In the genomic region with DNA sequence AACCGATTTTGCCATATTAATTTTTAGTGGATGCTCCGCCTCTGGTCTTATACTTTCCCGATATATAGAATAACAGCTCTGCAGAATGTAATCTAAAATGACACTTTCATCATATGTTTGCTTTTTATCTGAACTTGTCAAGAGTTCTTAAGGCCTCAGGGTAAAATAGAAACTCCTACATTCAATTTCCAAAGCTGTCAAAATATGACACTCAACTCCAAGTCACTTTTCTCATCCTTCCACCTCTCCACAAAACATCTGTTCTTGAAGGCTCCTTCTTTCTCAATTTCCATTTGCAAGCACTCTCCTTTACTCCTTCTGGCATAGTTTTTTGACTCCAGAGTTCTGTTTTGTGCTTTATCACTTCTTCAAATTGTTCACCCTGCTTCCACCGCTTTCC, we compare ENCODE assay signal across 38 cellular contexts.
"Had no signal": no experiment of that assay in that cellular context is flagged by ENCODE, and none has a peak within 500 bp of the region (broad histone marks: within the 10 kb centered on the region; RNA-seq: fewer than 3 reads in every experiment).

No MANE protein-coding gene starts in this region.

- H3K27me3 ChIP-seq: adrenal gland, ascending aorta, body of pancreas, brain microvascular endothelial cell, breast epithelium, cardiac muscle cell had no signal

- H3K27me3 Mint-ChIP-seq: activated naive CD4-positive, alpha-beta T cell treated with anti-CD3 and anti-CD28 coated beads, Interleukin-2, amount 10 ng/mL, durations not matched to agents 7 days and 5 days; activated naive CD4-positive, alpha-beta T cell treated with anti-CD3 and anti-CD28 coated beads, Interleukin-2, amount 50 U/mL, for 24 hours; activated naive CD8-positive, alpha-beta T cell; activated naive CD8-positive, alpha-beta T cell treated with anti-CD3 and anti-CD28 coated beads for 36 hours; activated naive CD8-positive, alpha-beta T cell treated with anti-CD3 and anti-CD28 coated beads, Interleukin-2, amount 10 ng/mL, durations not matched to agents 7 days and 5 days; activated naive CD8-positive, alpha-beta T cell treated with anti-CD3 and anti-CD28 coated beads, Interleukin-2, amount 50 U/mL, for 24 hours; activated T-cell treated with anti-CD3 and anti-CD28 coated beads, Interleukin-2, amount 50 U/mL, for 24 hours; activated T-helper 17 cell treated with anti-CD3 and anti-CD28 coated beads, Interleukin-2, amount 50 U/mL, for 72 hours; brain; central memory CD8-positive, alpha-beta T cell had no signal

- H3K27ac Mint-ChIP-seq: activated naive CD4-positive, alpha-beta T cell treated with anti-CD3 and anti-CD28 coated beads for 36 hours; activated naive CD4-positive, alpha-beta T cell treated with anti-CD3 and anti-CD28 coated beads, Interleukin-2, amount 10 ng/mL, durations not matched to agents 7 days and 5 days; activated naive CD4-positive, alpha-beta T cell treated with anti-CD3 and anti-CD28 coated beads, Interleukin-2, amount 50 U/mL, for 24 hours; activated naive CD4-positive, alpha-beta T cell treated with anti-CD3 and anti-CD28 coated beads, Interleukin-2, amount 50 U/mL, for 72 hours; activated naive CD8-positive, alpha-beta T cell; activated naive CD8-positive, alpha-beta T cell treated with anti-CD3 and anti-CD28 coated beads for 36 hours; activated naive CD8-positive, alpha-beta T cell treated with anti-CD3 and anti-CD28 coated beads, Interleukin-2, amount 10 ng/mL, durations not matched to agents 7 days and 5 days; activated naive CD8-positive, alpha-beta T cell treated with anti-CD3 and anti-CD28 coated beads, Interleukin-2, amount 50 U/mL, for 24 hours; activated T-cell treated with anti-CD3 and anti-CD28 coated beads, Interleukin-2, amount 50 U/mL, for 24 hours; activated T-cell treated with anti-CD3 and anti-CD28 coated beads, Interleukin-2, amount 50 U/mL, for 72 hours; activated T-helper 1 cell treated with anti-CD3 and anti-CD28 coated beads, Interleukin-12 subunit alpha, Interleukin-12 subunit beta, Interleukin-2, Interleukin-4 antibody, amounts not matched to agents 30 ng/mL and 10 ng/mL and 1 ng/mL, durations not matched to agents 14 hours and 24 hours and 36 hours; activated T-helper 17 cell treated with anti-CD3 and anti-CD28 coated beads, Interleukin-2, amount 50 U/mL, for 72 hours; activated T-helper 2 cell treated with anti-CD3 and anti-CD28 coated beads, Interferon-gamma antibody, Interleukin-2, Interleukin-4, amounts not matched to agents 10 μg/mL and 5 μg/mL and 100 μg/mL, durations not matched to agents 14 hours and 24 hours and 36 hours; brain had no signal

- H3K36me3 ChIP-seq: adrenal gland, ascending aorta, brain microvascular endothelial cell, breast epithelium, cardiac muscle cell had no signal

- H3K4me1 ChIP-seq: adrenal gland, ascending aorta, body of pancreas, breast epithelium had no signal

- H3K4me3 ChIP-seq: adrenal gland, ascending aorta, body of pancreas, breast epithelium, cardiac muscle cell had no signal

- H3K27ac ChIP-seq: adrenal gland, ascending aorta, body of pancreas, brain microvascular endothelial cell, breast epithelium, cardiac muscle cell had no signal

- ATAC-seq: activated naive CD4-positive, alpha-beta T cell treated with anti-CD3 and anti-CD28 coated beads, Interleukin-2, amount 50 U/mL, for 72 hours; activated naive CD8-positive, alpha-beta T cell treated with anti-CD3 and anti-CD28 coated beads, Interleukin-2, amount 50 U/mL, for 24 hours; activated T-cell treated with anti-CD3 and anti-CD28 coated beads, Interleukin-2, amount 50 U/mL, for 4 hours; activated T-cell treated with anti-CD3 and anti-CD28 coated beads, Interleukin-2, amount 50 U/mL, for 72 hours; activated T-helper 17 cell treated with anti-CD3 and anti-CD28 coated beads, Interleukin-2, amount 50 U/mL, for 72 hours; body of pancreas had no signal

- DNase-seq: activated effector memory CD4-positive, alpha-beta T cell treated with anti-CD3 and anti-CD28 coated beads, Interleukin-2, amount 50 U/mL, for 16 hours; activated effector memory CD4-positive, alpha-beta T cell treated with Interleukin-2 at 50 U/mL for 16 hours; activated gamma-delta T cell; activated gamma-delta T cell treated with Interleukin-2 at 50 U/mL for 16 hours; activated naive CD4-positive, alpha-beta T cell; activated naive CD4-positive, alpha-beta T cell treated with anti-CD3 and anti-CD28 coated beads for 36 hours; activated naive CD4-positive, alpha-beta T cell treated with anti-CD3 and anti-CD28 coated beads, Interleukin-2, amount 10 ng/mL, durations not matched to agents 7 days and 5 days; activated naive CD4-positive, alpha-beta T cell treated with anti-CD3 and anti-CD28 coated beads, Interleukin-2, amount 50 U/mL, for 16 hours; activated naive CD4-positive, alpha-beta T cell treated with Interleukin-2 at 50 U/mL for 16 hours; activated naive CD8-positive, alpha-beta T cell treated with anti-CD3 and anti-CD28 coated beads for 36 hours; activated naive CD8-positive, alpha-beta T cell treated with anti-CD3 and anti-CD28 coated beads, Interleukin-2, amount 10 ng/mL, durations not matched to agents 7 days and 5 days; activated naive CD8-positive, alpha-beta T cell treated with anti-CD3 and anti-CD28 coated beads, Interleukin-2, amount 50 U/mL, for 24 hours; activated T-cell treated with anti-CD3 and anti-CD28 coated beads, Interleukin-2, amount 50 U/mL, for 1 hour; activated T-cell treated with anti-CD3 and anti-CD28 coated beads, Interleukin-2, amount 50 U/mL, for 24 hours; activated T-cell treated with anti-CD3 and anti-CD28 coated beads, Interleukin-2, amount 50 U/mL, for 4 hours; activated T-cell treated with anti-CD3 and anti-CD28 coated beads, Interleukin-2, amount 50 U/mL, for 48 hours; activated T-cell treated with anti-CD3 and anti-CD28 coated beads, Interleukin-2, amount 50 U/mL, for 72 hours; adrenal gland; amniotic stem cell; amygdala; anterior cingulate cortex; aorta; body of pancreas; brain microvascular endothelial cell; caudate nucleus; central memory CD4-positive, alpha-beta T cell; cerebellar nuclear complex had no signal

- H3K36me3 Mint-ChIP-seq: activated naive CD4-positive, alpha-beta T cell treated with anti-CD3 and anti-CD28 coated beads, Interleukin-2, amount 10 ng/mL, durations not matched to agents 7 days and 5 days; activated naive CD4-positive, alpha-beta T cell treated with anti-CD3 and anti-CD28 coated beads, Interleukin-2, amount 50 U/mL, for 24 hours; activated naive CD8-positive, alpha-beta T cell; activated naive CD8-positive, alpha-beta T cell treated with anti-CD3 and anti-CD28 coated beads, Interleukin-2, amount 10 ng/mL, durations not matched to agents 7 days and 5 days had no signal

- H3K4me1 Mint-ChIP-seq: activated naive CD4-positive, alpha-beta T cell treated with anti-CD3 and anti-CD28 coated beads, Interleukin-2, amount 10 ng/mL, durations not matched to agents 7 days and 5 days; activated naive CD4-positive, alpha-beta T cell treated with anti-CD3 and anti-CD28 coated beads, Interleukin-2, amount 50 U/mL, for 24 hours; activated naive CD8-positive, alpha-beta T cell treated with anti-CD3 and anti-CD28 coated beads for 36 hours; activated naive CD8-positive, alpha-beta T cell treated with anti-CD3 and anti-CD28 coated beads, Interleukin-2, amount 50 U/mL, for 24 hours; activated T-helper 17 cell treated with anti-CD3 and anti-CD28 coated beads, Interleukin-2, amount 50 U/mL, for 72 hours; central memory CD8-positive, alpha-beta T cell had no signal

- H3K4me3 Mint-ChIP-seq: activated naive CD4-positive, alpha-beta T cell treated with anti-CD3 and anti-CD28 coated beads for 36 hours; activated naive CD4-positive, alpha-beta T cell treated with anti-CD3 and anti-CD28 coated beads, Interleukin-2, amount 10 ng/mL, durations not matched to agents 7 days and 5 days; activated naive CD4-positive, alpha-beta T cell treated with anti-CD3 and anti-CD28 coated beads, Interleukin-2, amount 50 U/mL, for 24 hours; activated naive CD8-positive, alpha-beta T cell; activated naive CD8-positive, alpha-beta T cell treated with anti-CD3 and anti-CD28 coated beads for 36 hours; activated naive CD8-positive, alpha-beta T cell treated with anti-CD3 and anti-CD28 coated beads, Interleukin-2, amount 10 ng/mL, durations not matched to agents 7 days and 5 days; activated naive CD8-positive, alpha-beta T cell treated with anti-CD3 and anti-CD28 coated beads, Interleukin-2, amount 50 U/mL, for 24 hours; activated T-cell treated with anti-CD3 and anti-CD28 coated beads, Interleukin-2, amount 50 U/mL, for 24 hours; activated T-cell treated with anti-CD3 and anti-CD28 coated beads, Interleukin-2, amount 50 U/mL, for 4 hours; activated T-cell treated with anti-CD3 and anti-CD28 coated beads, Interleukin-2, amount 50 U/mL, for 72 hours; activated T-helper 1 cell treated with anti-CD3 and anti-CD28 coated beads, Interleukin-12 subunit alpha, Interleukin-12 subunit beta, Interleukin-2, Interleukin-4 antibody, amounts not matched to agents 30 ng/mL and 10 ng/mL and 1 ng/mL, durations not matched to agents 14 hours and 24 hours and 36 hours; activated T-helper 17 cell treated with anti-CD3 and anti-CD28 coated beads, Interleukin-2, amount 50 U/mL, for 72 hours; brain; central memory CD8-positive, alpha-beta T cell had no signal
